In the genomic region with DNA sequence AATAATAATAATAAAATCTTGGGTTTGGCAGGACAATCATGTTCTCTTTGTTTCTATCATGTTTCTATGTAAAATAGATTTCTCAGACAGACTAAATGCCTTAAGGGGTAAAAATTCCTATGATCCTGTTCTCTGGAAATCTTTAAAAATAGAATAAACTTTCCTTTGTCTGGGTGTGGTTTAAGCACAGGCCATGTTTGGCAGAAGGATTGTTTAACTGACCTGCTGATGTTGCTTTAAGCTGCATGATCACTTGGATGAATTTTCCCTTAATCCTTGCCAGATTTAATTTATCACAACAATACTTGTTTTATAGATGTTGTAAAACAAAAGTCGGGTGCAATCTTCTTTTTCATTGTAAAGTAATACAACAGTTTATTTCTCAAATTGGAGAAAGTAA, we compare ENCODE assay signal across 26 cellular contexts.
"Had no signal": no experiment of that assay in that cellular context is flagged by ENCODE, and none has a peak within 500 bp of the region (broad histone marks: within the 10 kb centered on the region; RNA-seq: fewer than 3 reads in every experiment).

No MANE protein-coding gene starts in this region.

- ATAC-seq: activated T-helper 17 cell treated with anti-CD3 and anti-CD28 coated beads, Interleukin-2, amount 50 U/mL, for 72 hours; body of pancreas; K562; T-cell had no signal

- H3K27me3 ChIP-seq: adrenal gland, body of pancreas had no signal

- H3K4me1 ChIP-seq: adrenal gland, body of pancreas had no signal

- H3K27ac ChIP-seq: adrenal gland, body of pancreas, SK-N-MC had no signal

- H3K9me3 ChIP-seq: adrenal gland, body of pancreas had no signal

- H3K36me3 ChIP-seq: adrenal gland had no signal

- DNase-seq: activated B cell treated with CpG ODN at 0.5 μM for 24 hours; activated CD4-positive, alpha-beta memory T cell treated with anti-CD3 and anti-CD28 coated beads, Interleukin-2, amount 10 ng/mL, durations not matched to agents 7 days and 5 days; activated CD4-positive, alpha-beta T cell treated with anti-CD3 and anti-CD28 coated beads for 1 hour; activated CD4-positive, alpha-beta T cell treated with anti-CD3 and anti-CD28 coated beads, Interleukin-2, amount 10 ng/mL, durations not matched to agents 7 days and 5 days; activated gamma-delta T cell; activated naive CD4-positive, alpha-beta T cell treated with anti-CD3 and anti-CD28 coated beads for 36 hours; activated naive CD8-positive, alpha-beta T cell treated with anti-CD3 and anti-CD28 coated beads for 36 hours; activated T-cell treated with anti-CD3 and anti-CD28 coated beads for 4 hours; activated T-cell treated with anti-CD3 and anti-CD28 coated beads, Interleukin-2, amount 50 U/mL, for 48 hours; adrenal gland; anterior cingulate cortex; body of pancreas; Karpas-422; NCI-H1048; NCI-H1417; NCI-H1930; NCI-H2171; NCI-H2227 treated with DMSO at 0.1 percent for 48 hours; NCI-H526; NCI-H82; T-cell; T-helper 2 cell; T1000 had no signal

- H3K4me3 ChIP-seq: adrenal gland, body of pancreas, K562, SK-N-MC had no signal
